Comparison of ENCODE assay signal across 28 cellular contexts in genomic region chr15:100169615-100170279, GRCh38.
DNase-seq lines count a peak whose midpoint lies in the region; ATAC-seq and TF ChIP-seq lines count a peak whose summit lies in the region.
"Had no signal": no experiment of that assay in that cellular context is flagged by ENCODE, and none has a peak within 500 bp of the region (broad histone marks: within the 10 kb centered on the region; RNA-seq: fewer than 3 reads in every experiment).

No MANE protein-coding gene starts in this region.

- H3K36me3 Mint-ChIP-seq in central memory CD8-positive, alpha-beta T cell (ENCODE audit: insufficient read depth): peaks cover 1% of the 10 kb centered on the region
- no peaks in the 10 kb centered on the region for H3K36me3 Mint-ChIP-seq in CD4-positive, alpha-beta T cell (ENCODE audit: low read depth)
- H3K36me3 Mint-ChIP-seq: CD14-positive monocyte, memory B cell, WTC11 had no signal

- no peaks in the 10 kb centered on the region for H3K4me1 Mint-ChIP-seq in central memory CD8-positive, alpha-beta T cell
- H3K4me1 Mint-ChIP-seq in CD4-positive, alpha-beta T cell (ENCODE audit: low read depth): no peaks in the 10 kb centered on the region
- H3K4me1 Mint-ChIP-seq: CD14-positive monocyte, memory B cell had no signal

- intact Hi-C loops in sciatic nerve (cut with DNase I): no loop called here
- intact Hi-C loops in CD4-positive, alpha-beta T cell (cut with DNase I, micrococcal nuclease): no loop called here

- H3K27me3 ChIP-seq in CD4-positive, alpha-beta T cell (ENCODE audit: control insufficient read depth, insufficient read depth, low read length): no peaks in the 10 kb centered on the region
- H3K27me3 ChIP-seq: left lung, MG63, Peyer's patch had no signal

- POLR2A ChIA-PET in CD4-positive, alpha-beta T cell (lab: Charles Lee): no interaction called here

- no peak overlapping the region for H3K4me3 Mint-ChIP-seq in central memory CD8-positive, alpha-beta T cell
- H3K4me3 Mint-ChIP-seq in CD4-positive, alpha-beta T cell: no peak overlapping the region
- H3K4me3 Mint-ChIP-seq: activated naive CD8-positive, alpha-beta T cell treated with anti-CD3 and anti-CD28 coated beads for 36 hours; CD14-positive monocyte; memory B cell; stimulated activated naive CD8-positive, alpha-beta T cell treated with anti-CD3 and anti-CD28 coated beads, Interleukin-15, Interleukin-2, amounts not matched to agents 100 ng/mL and 50 ng/mL, for 24 hours; WTC11 had no signal

- no peaks in the 10 kb centered on the region for H3K27me3 Mint-ChIP-seq in central memory CD8-positive, alpha-beta T cell
- no peaks in the 10 kb centered on the region for H3K27me3 Mint-ChIP-seq in CD4-positive, alpha-beta T cell
- H3K27me3 Mint-ChIP-seq: activated naive CD8-positive, alpha-beta T cell treated with anti-CD3 and anti-CD28 coated beads for 36 hours; memory B cell; stimulated activated naive CD8-positive, alpha-beta T cell treated with anti-CD3 and anti-CD28 coated beads, Interleukin-15, Interleukin-2, amounts not matched to agents 100 ng/mL and 50 ng/mL, for 24 hours had no signal

- no peak overlapping the region for H3K27ac ChIP-seq in CD4-positive, alpha-beta T cell (ENCODE audit: low read depth, low read length)
- H3K27ac ChIP-seq: HL-60, left lung, parathyroid adenoma had no signal

- peak overlapping the region; percentile 49 for H3K27ac Mint-ChIP-seq in central memory CD8-positive, alpha-beta T cell (ENCODE audit: low read depth)
- no peak overlapping the region for H3K27ac Mint-ChIP-seq in CD4-positive, alpha-beta T cell
- H3K27ac Mint-ChIP-seq: CD14-positive monocyte, memory B cell, WTC11 had no signal

- ATAC-seq in GM21723 (IDR thresholded peaks at IDR 0.05; ENCODE audit: unreplicated experiment) (peak; percentile 5), sciatic nerve (peak; percentile 15)
- no peak for ATAC-seq in central memory CD8-positive, alpha-beta T cell (replicated peaks; ENCODE audit: extremely low read depth, poor library complexity, severe bottlenecking)
- ATAC-seq in CD4-positive, alpha-beta T cell (ENCODE audit: poor library complexity): no peak
- ATAC-seq: left lung, WTC11 had no signal

- peak; percentile 48 for DNase-seq in activated CD8-positive, alpha-beta memory T cell treated with anti-CD3 and anti-CD28 coated beads for 24 hours
- DNase-seq in activated CD8-positive, alpha-beta memory T cell treated with anti-CD3 and anti-CD28 coated beads, Interleukin-2, amount 50 U/mL, for 4 hours: no peak
- no peak for DNase-seq in central memory CD8-positive, alpha-beta T cell (ENCODE audit: low spot score in 2 of 2)
- no peak for DNase-seq in sciatic nerve (ENCODE audit: low spot score)
- no peak for DNase-seq in GDM1 (lab: John Stamatoyannopoulos, UW)
- no peak for DNase-seq in GF-D8 (lab: John Stamatoyannopoulos, UW)
- DNase-seq in CD4-positive, alpha-beta T cell: no peak
- DNase-seq: activated effector memory CD4-positive, alpha-beta T cell treated with Interleukin-2 at 50 U/mL for 16 hours; anterior cingulate cortex; cortex of kidney; DMS79 treated with DMSO at 0.1 percent for 48 hours; KG1; left lung; MG63; NCI-H1417 treated with DMSO at 0.1 percent for 48 hours; NCI-H2029 treated with DMSO at 0.1 percent for 48 hours; NCI-H226; NCI-H69; Peyer's patch; SW 1271 had no signal

- CTCF ChIA-PET in CD4-positive, alpha-beta T cell (lab: Charles Lee): no interaction called here

- TF ChIP-seq CTCF in CD4-positive, alpha-beta T cell (IDR thresholded peaks at IDR 0.05): no peak

- peaks cover 33% of the 10 kb centered on the region for H3K9me3 ChIP-seq in CD4-positive, alpha-beta T cell (ENCODE audit: control insufficient read depth, low read length)

- H3K9me3 Mint-ChIP-seq in central memory CD8-positive, alpha-beta T cell: no peaks in the 10 kb centered on the region
- H3K9me3 Mint-ChIP-seq in CD4-positive, alpha-beta T cell: peaks cover 2% of the 10 kb centered on the region
- H3K9me3 Mint-ChIP-seq: memory B cell had no signal

Comparison
In these comparisons a context has a peak if more than half of its experiments do, and no peak if none do; other contexts are left out.
1. ATAC-seq: peak in GM21723 (single experiment) and sciatic nerve (single experiment); none in central memory CD8-positive, alpha-beta T cell (single experiment) and CD4-positive, alpha-beta T cell (single experiment).